Comparison of ENCODE assay signal across 8 cellular contexts in the genomic region with DNA sequence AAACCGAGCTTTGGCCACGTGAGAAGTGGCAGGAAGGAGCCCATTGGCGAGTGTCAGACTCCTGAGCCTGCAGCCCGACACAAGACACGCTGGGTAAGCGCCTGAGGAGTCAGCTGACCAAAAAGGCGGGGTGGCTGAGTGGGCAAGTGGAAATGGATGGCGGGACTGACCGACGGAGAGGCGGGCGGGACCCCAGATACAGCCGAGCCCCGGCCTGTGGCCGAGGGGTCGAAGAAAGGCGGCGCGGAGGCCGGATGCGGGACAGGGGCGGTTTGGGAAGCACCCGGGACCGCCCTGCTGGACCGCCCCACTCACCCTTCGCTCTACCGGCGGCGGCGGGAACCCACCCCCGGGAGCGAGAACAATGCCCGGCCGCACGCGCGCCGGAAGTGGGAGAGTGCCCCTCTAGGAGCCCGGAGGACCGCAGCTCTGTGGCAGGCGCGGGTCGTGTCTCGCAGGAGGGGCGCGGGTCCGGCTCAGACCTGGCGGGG. TPM values are rescaled to one million over a fixed set of nuclear protein-coding genes. Genes with fewer than 3 reads are reported as not detected.
DNase-seq lines count a peak whose midpoint lies in the region; ATAC-seq and TF ChIP-seq lines count a peak whose summit lies in the region.

No MANE protein-coding gene starts in this region.

- H3K27ac ChIP-seq in stomach, result peak overlapping the region; percentile 80 to 91 (median 82)

- DNase-seq in AG04449 (ENCODE audit: low read depth, low spot score) (no peak), NCI-H2107 treated with DMSO at 0.1 percent for 48 hours (lab: John Stamatoyannopoulos, UW; ENCODE audit: unreplicated experiment) (peak; percentile 65), activated T-cell treated with anti-CD3 and anti-CD28 coated beads for 48 hours (ENCODE audit: low read depth) (peak; percentile 59), natural killer cell (peak; percentile 61), stomach (peak; percentile 80), SIG-M5 treated with dmso at 0.1 percent for 504 hours (lab: John Stamatoyannopoulos, UW; ENCODE audit: unreplicated experiment) (no peak)

- TF ChIP-seq CTCF in AG04449 (IDR thresholded peaks at IDR 0.05; ENCODE audit: insufficient read depth, low read length, missing control alignments) (no peak), natural killer cell (IDR thresholded peaks at IDR 0.05) (no peak), stomach (IDR thresholded peaks at IDR 0.05) (peak in 2 of 7 experiments; percentile 6 to 16)

- peak overlapping the region; percentile 45 for H3K4me3 ChIP-seq in AG04449 (ENCODE audit: low read depth, low read length)
- H3K4me3 ChIP-seq in stomach, result peak overlapping the region; percentile 57 to 73 (median 65)

- ATAC-seq in GM19463 (IDR thresholded peaks at IDR 0.05; ENCODE audit: unreplicated experiment), result peak; percentile 88
- peak; percentile 81 for ATAC-seq in esophagus mucosa
- ATAC-seq in natural killer cell, result peak; percentile 77 to 85 (median 84)

- peak overlapping the region; percentile 97 for H3K4me3 Mint-ChIP-seq in natural killer cell

- peak overlapping the region; percentile 91 to 98 for H3K27ac Mint-ChIP-seq in natural killer cell

- 0 to 3% (median 1%) methylated on average over 35 to 48 of the region's 48 CpGs for WGBS in stomach, 5 donors

- POLR2A ChIA-PET in AG04449 (lab: Yijun Ruan, JAX), result no interaction called here

- peaks cover 0 to 7% (median 0%) of the 10 kb centered on the region in 4 donors for H3K9me3 ChIP-seq in stomach

- peaks cover 3 to 27% (median 21%) of the 10 kb centered on the region in 4 donors for H3K36me3 ChIP-seq in stomach

- TF ChIP-seq EP300 in stomach (IDR thresholded peaks at IDR 0.05), result no peak

- H3K36me3 Mint-ChIP-seq in natural killer cell, result no peaks in the 10 kb centered on the region

- H3K27me3 ChIP-seq in stomach, result no peaks in the 10 kb centered on the region

- H3K4me1 ChIP-seq in stomach, result peaks cover 0 to 12% (median 8%) of the 10 kb centered on the region in 4 donors

- peaks cover 23 to 33% of the 10 kb centered on the region in 2 donors for H3K4me1 Mint-ChIP-seq in natural killer cell

- TF ChIP-seq POLR2A in stomach (IDR thresholded peaks at IDR 0.05), result no peak

- intact Hi-C loops in natural killer cell (cut with micrococcal nuclease) (loop anchor here (1.0 kb wide), 3 partner anchors 23 to 77 kb away; a partner anchor contains a TSS), stomach (cut with DNase I; ENCODE audit: low total_unique reads) (no loop called here)

- CTCF ChIA-PET in AG04449 (lab: Yijun Ruan, JAX), result interaction anchor here (0.7 to 1.2 kb wide), 2 partner anchors 25 to 36 kb away, joined by 3 to 4 read pairs; no protein-coding TSS in a partner anchor

- H3K9me3 Mint-ChIP-seq in natural killer cell, result peaks cover 2 to 4% of the 10 kb centered on the region in 2 donors

- no peaks in the 10 kb centered on the region for H3K27me3 Mint-ChIP-seq in natural killer cell (ENCODE audit: low read depth in 2 of 2)

RNA-seq across cellular contexts. Expression of a gene that starts 22.8 kb away (rescaled TPM):
- total RNA-seq in esophagus mucosa (5.9 TPM), natural killer cell (10 to 100 TPM; 15.4 to 21.0 (median 16.4) TPM), stomach (10 to 100 TPM in 3 of 5 donors, 1 to 10 TPM in 2; 9.3 to 22.0 (median 12.7) TPM)
- 1 to 10 TPM; 3.7 to 6.2 (median 6.1) TPM for polyA plus RNA-seq in stomach

RNA-seq across cellular contexts. Expression of a gene that starts 26.4 kb away (rescaled TPM):
- total RNA-seq in esophagus mucosa (9.0 TPM), natural killer cell (10 to 100 TPM in 2 of 3 donors, 1 to 10 TPM in 1; 8.7 to 15.6 (median 13.9) TPM), stomach (10 to 100 TPM; 15.4 to 45.5 (median 32.1) TPM)
- polyA plus RNA-seq in stomach, result 10 to 100 TPM; 10.9 to 20.2 (median 10.9) TPM

Comparison
In these comparisons a context has a peak if more than half of its experiments do, and no peak if none do; other contexts are left out.
1. DNase-seq: peak in NCI-H2107 treated with DMSO at 0.1 percent for 48 hours (single experiment), activated T-cell treated with anti-CD3 and anti-CD28 coated beads for 48 hours (single experiment), natural killer cell (single experiment) and stomach (single experiment); none in AG04449 (single experiment) and SIG-M5 treated with dmso at 0.1 percent for 504 hours (single experiment).
2. Peak in every context shown above with its lines, with median percentiles within 50 percentile points of each other: ATAC-seq.